Comparison of ENCODE assay signal across 28 cellular contexts in the genomic region with DNA sequence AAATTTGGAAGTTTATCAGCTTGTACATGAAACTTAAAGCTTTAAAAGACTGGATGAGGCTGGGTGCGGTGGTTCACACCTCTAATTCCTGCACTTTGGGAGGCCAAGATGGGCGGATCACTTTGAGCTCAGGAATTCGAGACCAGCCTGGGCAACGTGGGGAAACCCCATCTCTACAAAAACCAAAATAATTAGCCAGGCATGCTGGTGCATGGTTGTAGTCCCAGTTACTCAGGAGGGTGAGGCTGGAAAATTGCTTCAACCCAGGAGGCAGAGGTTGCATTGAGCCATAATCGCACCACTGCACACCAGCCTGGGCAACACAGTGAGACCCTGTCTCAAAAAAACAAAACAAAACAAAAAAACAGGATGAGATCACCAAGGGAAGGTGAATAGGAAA.
"Had no signal": no experiment of that assay in that cellular context is flagged by ENCODE, and none has a peak within 500 bp of the region (broad histone marks: within the 10 kb centered on the region; RNA-seq: fewer than 3 reads in every experiment).

No MANE protein-coding gene starts in this region.

- DNase-seq: dorsolateral prefrontal cortex; effector CD4-positive, alpha-beta T cell; foreskin fibroblast; heart left ventricle; kidney glomerular epithelial cell; left colon; left ventricle myocardium superior; lower lobe of right lung; natural killer cell; occipital lobe; ovary; posterior cingulate gyrus; psoas muscle; right cardiac atrium; spleen; stimulated activated CD4-positive, alpha-beta T cell treated with anti-CD3 and anti-CD28 coated beads, Interleukin-4, amount 100 ng/mL, for 4 hours; stimulated activated naive CD8-positive, alpha-beta T cell treated with anti-CD3 and anti-CD28 coated beads, Interleukin-15, Interleukin-2, amounts not matched to agents 100 U/mL and 50 U/mL, for 24 hours; substantia nigra; testis; tibial artery; upper lobe of right lung; uterus had no signal

- ATAC-seq: gastroesophageal sphincter; heart left ventricle; left colon; left ventricle myocardium superior; lower lobe of right lung; natural killer cell; psoas muscle; right cardiac atrium; stimulated activated memory B cell treated with anti-CD40 and anti-IgM and Interleukin-4, amounts not matched to agents 10 μg/mL and 1 μg/mL and 100 μg/mL, for 72 hours; stimulated activated naive CD8-positive, alpha-beta T cell treated with anti-CD3 and anti-CD28 coated beads, Interleukin-15, Interleukin-2, amounts not matched to agents 100 U/mL and 50 U/mL, for 24 hours; upper lobe of right lung had no signal

- H3K27me3 ChIP-seq: dorsolateral prefrontal cortex, gastroesophageal sphincter, heart left ventricle, hepatocyte, ovary, spleen, testis, tibial artery, upper lobe of right lung, uterus had no signal

- H3K4me2 ChIP-seq: hepatocyte had no signal

- FAIRE-seq: colon, islet of Langerhans had no signal

- H3K4me1 ChIP-seq: gastroesophageal sphincter, heart left ventricle, lower lobe of right lung, psoas muscle, spleen, testis, tibial artery, upper lobe of right lung, uterus had no signal

- H3K9me3 ChIP-seq: gastroesophageal sphincter, heart left ventricle, lower lobe of right lung, ovary, psoas muscle, spleen, testis, tibial artery, upper lobe of right lung, uterus had no signal

- H3K79me2 ChIP-seq: hepatocyte had no signal

- H3K36me3 ChIP-seq: ovary, uterus had no signal

- H3K27ac ChIP-seq: dorsolateral prefrontal cortex, gastroesophageal sphincter, heart left ventricle, hepatocyte, lower lobe of right lung, ovary, psoas muscle, spleen, testis, tibial artery, upper lobe of right lung, uterus had no signal

- H3K4me3 ChIP-seq: dorsolateral prefrontal cortex, gastroesophageal sphincter, heart left ventricle, hepatocyte, lower lobe of right lung, ovary, psoas muscle, skin epidermis, spleen, testis, tibial artery, upper lobe of right lung, uterus had no signal

- H2AFZ ChIP-seq: hepatocyte had no signal
